ENCODE assay signal across 17 cellular contexts in genomic region chr1:225349826-225350225, GRCh38.
A peak's percentile ranks its signal among the peaks of the same experiment; 100 is the strongest.
DNase-seq lines count a peak whose midpoint lies in the region; ATAC-seq and TF ChIP-seq lines count a peak whose summit lies in the region.
"Had no signal": no experiment of that assay in that cellular context is flagged by ENCODE, and none has a peak within 500 bp of the region (broad histone marks: within the 10 kb centered on the region; RNA-seq: fewer than 3 reads in every experiment).

No MANE protein-coding gene starts in this region.

- H3K36me3 Mint-ChIP-seq in neural crest cell (ENCODE audit: low read depth): peaks cover 3% of the 10 kb centered on the region
- H3K36me3 Mint-ChIP-seq in naive thymus-derived CD8-positive, alpha-beta T cell: peaks cover 0 to 11% (median 8%) of the 10 kb centered on the region in 3 donors
- no peaks in the 10 kb centered on the region for H3K36me3 Mint-ChIP-seq in effector memory CD8-positive, alpha-beta T cell (ENCODE audit: insufficient read depth)

- no peaks in the 10 kb centered on the region for H3K36me3 ChIP-seq in A673 (ENCODE audit: insufficient read depth, low read length, poor library complexity, severe bottlenecking)
- H3K36me3 ChIP-seq: BE2C had no signal

- H3K27me3 ChIP-seq in A673 (replicated peaks; ENCODE audit: insufficient read depth, low read depth, low read length, poor library complexity): no peaks in the 10 kb centered on the region

- CTCF ChIA-PET in A673 (lab: Charles Lee): no interaction called here
- CTCF ChIA-PET in RWPE1 (lab: Yijun Ruan, JAX): no interaction called here

- peaks cover 29% of the 10 kb centered on the region for H3K4me1 ChIP-seq in A673 (ENCODE audit: insufficient read depth, low read length, poor library complexity, severe bottlenecking)
- H3K4me1 ChIP-seq: BE2C had no signal

- H3K4me3 ChIP-seq in A673 (ENCODE audit: low read depth, low read length, poor library complexity, severe bottlenecking): no peak overlapping the region
- H3K4me3 ChIP-seq in choroid plexus epithelial cell (ENCODE audit: low read depth, low read length): no peak overlapping the region
- H3K4me3 ChIP-seq: GM23338 had no signal

- peaks cover 7% of the 10 kb centered on the region for H3K9me3 Mint-ChIP-seq in neural crest cell
- peaks cover 3 to 15% (median 10%) of the 10 kb centered on the region in 9 donors for H3K9me3 Mint-ChIP-seq in naive thymus-derived CD8-positive, alpha-beta T cell
- H3K9me3 Mint-ChIP-seq in effector memory CD8-positive, alpha-beta T cell: no peaks in the 10 kb centered on the region
- H3K9me3 Mint-ChIP-seq: GM23338 had no signal

- no TSS peak for BruUV-seq in A673 (replicated peaks; lab: Mats Ljungman, UMichigan)

- peak overlapping the region; percentile 16 for H3K27ac Mint-ChIP-seq in neural crest cell (ENCODE audit: unreplicated experiment)
- no peak overlapping the region for H3K27ac Mint-ChIP-seq in naive thymus-derived CD8-positive, alpha-beta T cell
- no peak overlapping the region for H3K27ac Mint-ChIP-seq in effector memory CD8-positive, alpha-beta T cell
- H3K27ac Mint-ChIP-seq: CD4-positive, alpha-beta memory T cell; GM23338 had no signal

- TF ChIP-seq CTCF in A673 (conservative IDR thresholded peaks at IDR 0.05; ENCODE audit: low read depth, low read length) (no peak), RWPE1 (conservative IDR thresholded peaks at IDR 0.05; ENCODE audit: low read depth) (no peak), choroid plexus epithelial cell (conservative IDR thresholded peaks at IDR 0.05; ENCODE audit: low read depth, low read length) (no peak), neural crest cell (conservative IDR thresholded peaks at IDR 0.05) (no peak)

- peak overlapping the region; percentile 28 for H3K27ac ChIP-seq in A673 (ENCODE audit: low read depth, low read length, poor library complexity, severe bottlenecking)
- no peak overlapping the region for H3K27ac ChIP-seq in RWPE1
- H3K27ac ChIP-seq: C4-2B had no signal

- H3K4me3 Mint-ChIP-seq in neural crest cell: no peak overlapping the region
- H3K4me3 Mint-ChIP-seq in naive thymus-derived CD8-positive, alpha-beta T cell: no peak overlapping the region
- no peak overlapping the region for H3K4me3 Mint-ChIP-seq in effector memory CD8-positive, alpha-beta T cell
- H3K4me3 Mint-ChIP-seq: CD4-positive, alpha-beta memory T cell; GM23338 had no signal

- peaks cover 23% of the 10 kb centered on the region for H3K4me1 Mint-ChIP-seq in neural crest cell
- H3K4me1 Mint-ChIP-seq in naive thymus-derived CD8-positive, alpha-beta T cell: no peaks in the 10 kb centered on the region
- H3K4me1 Mint-ChIP-seq in effector memory CD8-positive, alpha-beta T cell (ENCODE audit: low read depth in 2 of 2): no peaks in the 10 kb centered on the region
- H3K4me1 Mint-ChIP-seq: CD4-positive, alpha-beta memory T cell had no signal

- DNase-seq in A673 (ENCODE audit: low spot score): no peak
- peak; percentile 69 for DNase-seq in RWPE1 (ENCODE audit: low spot score)
- peak; percentile 16 for DNase-seq in choroid plexus epithelial cell (ENCODE audit: low read depth)
- DNase-seq in neural crest cell (ENCODE audit: low read depth, low spot score): no peak
- no peak for DNase-seq in naive thymus-derived CD8-positive, alpha-beta T cell
- no peak for DNase-seq in effector memory CD8-positive, alpha-beta T cell
- DNase-seq: BE2C; CD4-positive, alpha-beta memory T cell; DMS153; DMS79 treated with DMSO at 0.1 percent for 48 hours; EL; GDM1; H7; IMR-90 had no signal

- POLR2A ChIA-PET in A673 (lab: Charles Lee; ENCODE audit: low non-redundant PET) (no interaction called here), RWPE1 (lab: Yijun Ruan, JAX; ENCODE audit: low non-redundant PET) (no interaction called here)
- POLR2A ChIA-PET in naive thymus-derived CD8-positive, alpha-beta T cell (lab: Charles Lee): no interaction called here

- ATAC-seq in naive thymus-derived CD8-positive, alpha-beta T cell: no peak
- ATAC-seq in effector memory CD8-positive, alpha-beta T cell (replicated peaks): no peak
- no peak for ATAC-seq in GM18858 (IDR thresholded peaks at IDR 0.05; ENCODE audit: unreplicated experiment)
- ATAC-seq: GM23338 had no signal

- intact Hi-C loops in A673 (cut with micrococcal nuclease; ENCODE audit: unreplicated experiment): no loop called here

- H3K27me3 Mint-ChIP-seq in neural crest cell (ENCODE audit: low read depth): no peaks in the 10 kb centered on the region
- peaks cover 3 to 13% (median 7%) of the 10 kb centered on the region in 5 donors for H3K27me3 Mint-ChIP-seq in naive thymus-derived CD8-positive, alpha-beta T cell
- H3K27me3 Mint-ChIP-seq in effector memory CD8-positive, alpha-beta T cell: peaks cover 26 to 60% of the 10 kb centered on the region in 2 donors

- peaks cover 18% of the 10 kb centered on the region for H3K9me3 ChIP-seq in A673 (ENCODE audit: low read depth, low read length, poor library complexity, severe bottlenecking)
- H3K9me3 ChIP-seq: BE2C had no signal

Comparison
In these comparisons a context has a peak if more than half of its experiments do, and no peak if none do; other contexts are left out.
1. DNase-seq: peak in RWPE1 (single experiment) and choroid plexus epithelial cell (single experiment); none in A673 (single experiment), neural crest cell (single experiment), naive thymus-derived CD8-positive, alpha-beta T cell (0 of 10) and effector memory CD8-positive, alpha-beta T cell (0 of 3).